In genomic region chr5:157574456-157575095, GRCh38 we compare ENCODE assay signal across 1 cellular context.
TF ChIP-seq lines count a peak whose summit lies in the region.

No MANE protein-coding gene starts in this region.

TF ChIP-seq in H1, 55 proteins besides CTCF, POLR2A, EP300 and RAD21:
- no peak for TF ChIP-seq YY1 (IDR thresholded peaks at IDR 0.05; ENCODE audit: low read depth, low read length)
- peak in 1 of 2 experiments; percentile 85; a peak in 2 of 4 replicates for TF ChIP-seq HDAC2 (IDR thresholded peaks at IDR 0.05; ENCODE audit: borderline replicate concordance in 1 of 2, low read depth in 2 of 2, low read length in 2 of 2)
- TF ChIP-seq EGR1 (IDR thresholded peaks at IDR 0.05; ENCODE audit: borderline replicate concordance, low read depth, low read length): no peak
- TF ChIP-seq GTF2F1 (IDR thresholded peaks at IDR 0.05; ENCODE audit: borderline replicate concordance, low read depth, low read length): no peak
- peak; percentile 98 for TF ChIP-seq KDM1A (IDR thresholded peaks at IDR 0.05; ENCODE audit: borderline replicate concordance, low read length)
- no peak for TF ChIP-seq RFX5 (IDR thresholded peaks at IDR 0.05; ENCODE audit: borderline replicate concordance, low read depth, low read length)
- no peak for TF ChIP-seq SUZ12 (IDR thresholded peaks at IDR 0.05; ENCODE audit: low read length)
- TF ChIP-seq ASH2L (IDR thresholded peaks at IDR 0.05; ENCODE audit: low read length): peak; percentile 69
